Comparison of ENCODE assay signal across 9 cellular contexts in genomic region chr14:91229743-91230200, GRCh38. TPM values are rescaled to one million over a fixed set of nuclear protein-coding genes. Genes with fewer than 3 reads are reported as not detected.
A peak's percentile ranks its signal among the peaks of the same experiment; 100 is the strongest.
DNase-seq lines count a peak whose midpoint lies in the region; ATAC-seq and TF ChIP-seq lines count a peak whose summit lies in the region.
"Had no signal": no experiment of that assay in that cellular context is flagged by ENCODE, and none has a peak within 500 bp of the region (broad histone marks: within the 10 kb centered on the region; RNA-seq: fewer than 3 reads in every experiment).

No MANE protein-coding gene starts in this region.

- peak; percentile 42 to 86 (median 79) for DNase-seq in CD8-positive, alpha-beta memory T cell
- DNase-seq in activated B cell treated with CpG ODN at 0.5 μM for 24 hours (no peak), hepatic stellate cell (ENCODE audit: low spot score) (peak; percentile 43), testis (no peak), anterior cingulate cortex (lab: John Stamatoyannopoulos, UW) (no peak), Caco-2 (no peak)

- H3K9me3 ChIP-seq in CD8-positive, alpha-beta memory T cell (ENCODE audit: low read length), result no peaks in the 10 kb centered on the region
- H3K9me3 ChIP-seq in testis (no peaks in the 10 kb centered on the region), Caco-2 (0 out of 2 replicates have a peak, but pooled peaks cover 6% of the 10 kb centered on the region)
- H3K9me3 ChIP-seq: thoracic aorta had no signal

- H3K27me3 Mint-ChIP-seq in CD8-positive, alpha-beta memory T cell, result peaks cover 0 to 1% of the 10 kb centered on the region in 2 donors
- H3K27me3 Mint-ChIP-seq in activated B cell treated with CpG ODN at 0.5 μM for 24 hours, result no peaks in the 10 kb centered on the region
- no peaks in the 10 kb centered on the region for H3K27me3 Mint-ChIP-seq in Caco-2 (ENCODE audit: insufficient read depth, unreplicated experiment)

- ATAC-seq in GM19463 (IDR thresholded peaks at IDR 0.05; ENCODE audit: unreplicated experiment) (peak; percentile 61), HG03469 (IDR thresholded peaks at IDR 0.05; ENCODE audit: unreplicated experiment) (peak; percentile 64), activated B cell treated with CpG ODN at 0.5 μM for 24 hours (ENCODE audit: low read depth) (peak; percentile 40)

- WGBS in testis, 2 donors, result 84 to 86% methylated on average over 6 of the region's 6 CpGs

- peaks cover 81 to 96% (median 85%) of the 10 kb centered on the region in 3 donors for H3K4me1 Mint-ChIP-seq in CD8-positive, alpha-beta memory T cell
- H3K4me1 Mint-ChIP-seq in activated B cell treated with CpG ODN at 0.5 μM for 24 hours (peaks cover 71% of the 10 kb centered on the region), Caco-2 (ENCODE audit: low read depth, unreplicated experiment) (no peaks in the 10 kb centered on the region)

- H3K36me3 Mint-ChIP-seq in CD8-positive, alpha-beta memory T cell, result peaks cover 4 to 17% (median 5%) of the 10 kb centered on the region in 3 donors
- H3K36me3 Mint-ChIP-seq in activated B cell treated with CpG ODN at 0.5 μM for 24 hours (ENCODE audit: low read depth), result peaks cover 5% of the 10 kb centered on the region
- H3K36me3 Mint-ChIP-seq in Caco-2 (ENCODE audit: insufficient read depth, unreplicated experiment), result no peaks in the 10 kb centered on the region

- peak overlapping the region; percentile 58 for H3K27ac ChIP-seq in CD8-positive, alpha-beta memory T cell (ENCODE audit: low read depth, low read length)
- no peak overlapping the region for H3K27ac ChIP-seq in testis
- H3K27ac ChIP-seq: thoracic aorta had no signal

- peak overlapping the region; percentile 58 to 92 (median 80) for H3K4me3 Mint-ChIP-seq in CD8-positive, alpha-beta memory T cell
- H3K4me3 Mint-ChIP-seq in activated B cell treated with CpG ODN at 0.5 μM for 24 hours (peak overlapping the region; percentile 73), Caco-2 (ENCODE audit: unreplicated experiment) (no peak overlapping the region)

- no TSS peak for BruUV-seq in Caco-2 (replicated peaks; lab: Mats Ljungman, UMichigan)

- CTCF ChIA-PET in CD8-positive, alpha-beta memory T cell (lab: Charles Lee), result interaction anchor here (1.0 to 4.3 kb wide), 7 partner anchors 13 to 56 kb away, joined by 3 to 37 read pairs (median 6); partner anchors contain the start of gene GPR68
- CTCF ChIA-PET in activated B cell treated with CpG ODN at 0.5 μM for 24 hours (lab: Charles Lee) (interaction anchor here (1.0 kb wide), 1 partner anchor 56 kb away, joined by 4 read pairs; no protein-coding TSS in a partner anchor), Caco-2 (lab: Charles Lee) (no interaction called here)

- H3K36me3 ChIP-seq in CD8-positive, alpha-beta memory T cell (ENCODE audit: insufficient read depth, low read length), result no peaks in the 10 kb centered on the region
- H3K36me3 ChIP-seq in testis (ENCODE audit: low read depth, missing control alignments) (no peaks in the 10 kb centered on the region), Caco-2 (ENCODE audit: control insufficient read depth, insufficient read depth, low read length) (no peaks in the 10 kb centered on the region)
- H3K36me3 ChIP-seq: thoracic aorta had no signal

- TF ChIP-seq CTCF in activated B cell treated with CpG ODN at 0.5 μM for 24 hours (IDR thresholded peaks at IDR 0.05) (no peak), testis (IDR thresholded peaks at IDR 0.05) (no peak), Caco-2 (IDR thresholded peaks at IDR 0.05; ENCODE audit: insufficient read depth in 1 of 2, low read depth in 1 of 2, low read length in 1 of 2, severe bottlenecking in 1 of 2, unreplicated experiment in 1 of 2) (no peak)

- TF ChIP-seq POLR2A in testis (IDR thresholded peaks at IDR 0.05), result no peak

- H3K27ac Mint-ChIP-seq in CD8-positive, alpha-beta memory T cell, result peak overlapping the region; percentile 87 to 99 (median 98)
- H3K27ac Mint-ChIP-seq in activated B cell treated with CpG ODN at 0.5 μM for 24 hours (peak overlapping the region; percentile 89), Caco-2 (ENCODE audit: unreplicated experiment) (no peak overlapping the region)

- H3K4me3 ChIP-seq in CD8-positive, alpha-beta memory T cell (ENCODE audit: low read length), result peak overlapping the region; percentile 42
- H3K4me3 ChIP-seq in testis (no peak overlapping the region), Caco-2 (ENCODE audit: low read depth, low read length) (no peak overlapping the region)
- H3K4me3 ChIP-seq: thoracic aorta had no signal

- peaks cover 84% of the 10 kb centered on the region for H3K4me1 ChIP-seq in CD8-positive, alpha-beta memory T cell (ENCODE audit: insufficient read depth, low read length)
- H3K4me1 ChIP-seq in testis (no peaks in the 10 kb centered on the region), Caco-2 (no peaks in the 10 kb centered on the region)

- no peaks in the 10 kb centered on the region for H3K9me3 Mint-ChIP-seq in CD8-positive, alpha-beta memory T cell
- peaks cover 2% of the 10 kb centered on the region for H3K9me3 Mint-ChIP-seq in activated B cell treated with CpG ODN at 0.5 μM for 24 hours
- no peaks in the 10 kb centered on the region for H3K9me3 Mint-ChIP-seq in Caco-2 (ENCODE audit: unreplicated experiment)

- POLR2A ChIA-PET in CD8-positive, alpha-beta memory T cell (lab: Charles Lee), result interaction anchor here (1.0 to 4.6 kb wide), 6 partner anchors 11 to 36 kb away, joined by 3 to 88 read pairs (median 11); partner anchors contain the start of gene GPR68
- POLR2A ChIA-PET in activated B cell treated with CpG ODN at 0.5 μM for 24 hours (lab: Charles Lee) (interaction anchor here (1.4 to 4.7 kb wide), 5 partner anchors 9 to 34 kb away, joined by 5 to 101 read pairs (median 8); partner anchors contain the start of gene GPR68), Caco-2 (lab: Charles Lee) (no interaction called here)

- intact Hi-C loops in activated B cell treated with CpG ODN at 0.5 μM for 24 hours (cut with micrococcal nuclease), result no loop called here
- intact Hi-C loops in testis (cut with DNase I; ENCODE audit: low total_unique reads), result no loop called here
- intact Hi-C loops in Caco-2 (cut with micrococcal nuclease; ENCODE audit: unreplicated experiment), result no loop called here

- H3K27me3 ChIP-seq in CD8-positive, alpha-beta memory T cell (ENCODE audit: insufficient read depth, low read length, poor library complexity, severe bottlenecking), result no peaks in the 10 kb centered on the region
- H3K27me3 ChIP-seq in testis (no peaks in the 10 kb centered on the region), Caco-2 (replicated peaks; ENCODE audit: control insufficient read depth, insufficient read depth, low read length) (no peaks in the 10 kb centered on the region)

RNA-seq across cellular contexts. Expression of gene GPR68, which starts 14.7 kb away (rescaled TPM):
- total RNA-seq in CD8-positive, alpha-beta memory T cell, result 10 to 100 TPM; 14.2 to 15.4 TPM
- polyA plus RNA-seq in CD8-positive, alpha-beta memory T cell, result 22.7 TPM
- total RNA-seq in activated B cell treated with CpG ODN at 0.5 μM for 24 hours (1.4 and 1.8 TPM in 2 replicates), testis (1 to 10 TPM; 1.1 to 2.4 TPM), Caco-2 (2022) (0.14 TPM in 2 replicates)
- 3.8 TPM for polyA plus RNA-seq in testis (ENCODE audit: insufficient read depth, low read depth, low replicate concordance)

Comparison
In these comparisons a context has a peak if more than half of its experiments do, and no peak if none do; other contexts are left out.
1. DNase-seq: peak in CD8-positive, alpha-beta memory T cell (5 of 5) and hepatic stellate cell (single experiment); none in activated B cell treated with CpG ODN at 0.5 μM for 24 hours (single experiment), testis (single experiment), anterior cingulate cortex (0 of 58) and Caco-2 (0 of 2).
2. Peak in every context shown above with its lines, with median percentiles within 50 percentile points of each other: ATAC-seq.